ENCODE assay signal across 1 cellular context in genomic region chr7:150324366-150324961, GRCh38.
TF ChIP-seq lines count a peak whose summit lies in the region.

No MANE protein-coding gene starts in this region.

TF ChIP-seq in HepG2, 621 proteins besides CTCF, POLR2A, EP300 and RAD21 (continued from another document and continues in another):
- TF ChIP-seq, protein P1, sequence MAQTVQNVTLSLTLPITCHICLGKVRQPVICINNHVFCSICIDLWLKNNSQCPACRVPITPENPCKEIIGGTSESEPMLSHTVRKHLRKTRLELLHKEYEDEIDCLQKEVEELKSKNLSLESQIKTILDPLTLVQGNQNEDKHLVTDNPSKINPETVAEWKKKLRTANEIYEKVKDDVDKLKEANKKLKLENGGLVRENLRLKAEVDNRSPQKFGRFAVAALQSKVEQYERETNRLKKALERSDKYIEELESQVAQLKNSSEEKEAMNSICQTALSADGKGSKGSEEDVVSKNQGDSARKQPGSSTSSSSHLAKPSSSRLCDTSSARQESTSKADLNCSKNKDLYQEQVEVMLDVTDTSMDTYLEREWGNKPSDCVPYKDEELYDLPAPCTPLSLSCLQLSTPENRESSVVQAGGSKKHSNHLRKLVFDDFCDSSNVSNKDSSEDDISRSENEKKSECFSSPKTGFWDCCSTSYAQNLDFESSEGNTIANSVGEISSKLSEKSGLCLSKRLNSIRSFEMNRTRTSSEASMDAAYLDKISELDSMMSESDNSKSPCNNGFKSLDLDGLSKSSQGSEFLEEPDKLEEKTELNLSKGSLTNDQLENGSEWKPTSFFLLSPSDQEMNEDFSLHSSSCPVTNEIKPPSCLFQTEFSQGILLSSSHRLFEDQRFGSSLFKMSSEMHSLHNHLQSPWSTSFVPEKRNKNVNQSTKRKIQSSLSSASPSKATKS (CRISPR knock-in tag; IDR thresholded peaks at IDR 0.05): no peak
- TF ChIP-seq HDAC2 (CRISPR knock-in tag; IDR thresholded peaks at IDR 0.05) (no peak; the same call in 1 of the 2 replicates), KAT2B (IDR thresholded peaks at IDR 0.05; ENCODE audit: borderline replicate concordance, low read depth, low read length) (no peak), ZNF772 (CRISPR knock-in tag; IDR thresholded peaks at IDR 0.05) (no peak), HBP1 (CRISPR knock-in tag; IDR thresholded peaks at IDR 0.05; ENCODE audit: low read depth) (no peak), ZNF724P (CRISPR knock-in tag; IDR thresholded peaks at IDR 0.05; ENCODE audit: borderline replicate concordance) (no peak), ZNF383 (CRISPR knock-in tag; IDR thresholded peaks at IDR 0.05; ENCODE audit: borderline replicate concordance) (no peak), ZNF770 (CRISPR knock-in tag; IDR thresholded peaks at IDR 0.05) (no peak), ZXDC (CRISPR knock-in tag; IDR thresholded peaks at IDR 0.05) (0 out of 2 replicates have a peak, but pooled peaks have one; percentile 59), ZNF335 (CRISPR knock-in tag; IDR thresholded peaks at IDR 0.05) (no peak), ZNF660 (CRISPR knock-in tag; IDR thresholded peaks at IDR 0.05; ENCODE audit: borderline replicate concordance, low read depth) (no peak), ARID4A (CRISPR knock-in tag; IDR thresholded peaks at IDR 0.05; ENCODE audit: borderline replicate concordance) (peak; percentile 36), DPF2 (CRISPR knock-in tag; IDR thresholded peaks at IDR 0.05; ENCODE audit: borderline replicate concordance, low read depth) (no peak), ZNF839 (CRISPR knock-in tag; IDR thresholded peaks at IDR 0.05; ENCODE audit: borderline replicate concordance) (no peak), ELF4 (CRISPR knock-in tag; IDR thresholded peaks at IDR 0.05; ENCODE audit: borderline replicate concordance) (no peak), RFX3 (CRISPR knock-in tag; IDR thresholded peaks at IDR 0.05) (no peak), ZBTB10 (CRISPR knock-in tag; IDR thresholded peaks at IDR 0.05; ENCODE audit: borderline replicate concordance) (no peak), ZFX (CRISPR knock-in tag; IDR thresholded peaks at IDR 0.05; ENCODE audit: low read depth) (no peak; the same call in 1 of the 2 replicates), RBFOX2 (IDR thresholded peaks at IDR 0.05; ENCODE audit: low read depth, low read length) (no peak; the same call in 1 of the 2 replicates), FUBP1 (CRISPR knock-in tag; IDR thresholded peaks at IDR 0.05; ENCODE audit: borderline replicate concordance) (no peak), USF2 (IDR thresholded peaks at IDR 0.05; ENCODE audit: low read depth, low read length) (no peak), USF2 (CRISPR knock-in tag; IDR thresholded peaks at IDR 0.05; ENCODE audit: borderline replicate concordance) (no peak), ATAD3A (CRISPR knock-in tag; IDR thresholded peaks at IDR 0.05) (no peak), SIX4 (CRISPR knock-in tag; IDR thresholded peaks at IDR 0.05) (no peak), AGO1 (IDR thresholded peaks at IDR 0.05; ENCODE audit: low read depth, low read length, poor library complexity, severe bottlenecking) (no peak), TBX2 (CRISPR knock-in tag; IDR thresholded peaks at IDR 0.05; ENCODE audit: borderline replicate concordance) (no peak)
- TF ChIP-seq, protein P2, sequence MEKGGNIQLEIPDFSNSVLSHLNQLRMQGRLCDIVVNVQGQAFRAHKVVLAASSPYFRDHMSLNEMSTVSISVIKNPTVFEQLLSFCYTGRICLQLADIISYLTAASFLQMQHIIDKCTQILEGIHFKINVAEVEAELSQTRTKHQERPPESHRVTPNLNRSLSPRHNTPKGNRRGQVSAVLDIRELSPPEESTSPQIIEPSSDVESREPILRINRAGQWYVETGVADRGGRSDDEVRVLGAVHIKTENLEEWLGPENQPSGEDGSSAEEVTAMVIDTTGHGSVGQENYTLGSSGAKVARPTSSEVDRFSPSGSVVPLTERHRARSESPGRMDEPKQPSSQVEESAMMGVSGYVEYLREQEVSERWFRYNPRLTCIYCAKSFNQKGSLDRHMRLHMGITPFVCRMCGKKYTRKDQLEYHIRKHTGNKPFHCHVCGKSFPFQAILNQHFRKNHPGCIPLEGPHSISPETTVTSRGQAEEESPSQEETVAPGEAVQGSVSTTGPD (CRISPR knock-in tag; IDR thresholded peaks at IDR 0.05): no peak
- TF ChIP-seq, protein P3, sequence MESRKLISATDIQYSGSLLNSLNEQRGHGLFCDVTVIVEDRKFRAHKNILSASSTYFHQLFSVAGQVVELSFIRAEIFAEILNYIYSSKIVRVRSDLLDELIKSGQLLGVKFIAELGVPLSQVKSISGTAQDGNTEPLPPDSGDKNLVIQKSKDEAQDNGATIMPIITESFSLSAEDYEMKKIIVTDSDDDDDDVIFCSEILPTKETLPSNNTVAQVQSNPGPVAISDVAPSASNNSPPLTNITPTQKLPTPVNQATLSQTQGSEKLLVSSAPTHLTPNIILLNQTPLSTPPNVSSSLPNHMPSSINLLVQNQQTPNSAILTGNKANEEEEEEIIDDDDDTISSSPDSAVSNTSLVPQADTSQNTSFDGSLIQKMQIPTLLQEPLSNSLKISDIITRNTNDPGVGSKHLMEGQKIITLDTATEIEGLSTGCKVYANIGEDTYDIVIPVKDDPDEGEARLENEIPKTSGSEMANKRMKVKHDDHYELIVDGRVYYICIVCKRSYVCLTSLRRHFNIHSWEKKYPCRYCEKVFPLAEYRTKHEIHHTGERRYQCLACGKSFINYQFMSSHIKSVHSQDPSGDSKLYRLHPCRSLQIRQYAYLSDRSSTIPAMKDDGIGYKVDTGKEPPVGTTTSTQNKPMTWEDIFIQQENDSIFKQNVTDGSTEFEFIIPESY (CRISPR knock-in tag; IDR thresholded peaks at IDR 0.05): no peak
